In the genomic region with DNA sequence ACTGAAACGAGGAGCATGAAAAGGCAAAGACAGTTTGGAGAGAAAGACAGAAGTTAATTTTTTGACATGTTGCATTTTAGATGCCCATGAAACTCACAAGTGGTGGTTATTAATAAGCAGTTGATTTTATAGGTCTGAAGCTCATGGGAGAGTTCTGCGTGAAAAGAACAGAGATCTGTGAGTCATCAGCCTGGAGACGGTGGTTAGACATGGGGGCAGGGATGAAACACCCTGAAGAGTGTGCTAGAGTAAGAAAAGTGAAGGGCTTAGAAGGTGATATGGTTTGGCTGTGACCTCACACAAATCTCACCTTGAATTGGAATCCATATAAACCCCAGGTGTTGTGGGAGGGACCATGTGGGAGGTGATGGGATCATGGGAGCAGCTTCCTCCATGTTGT, we compare ENCODE assay signal across 16 cellular contexts.
"Had no signal": no experiment of that assay in that cellular context is flagged by ENCODE, and none has a peak within 500 bp of the region (broad histone marks: within the 10 kb centered on the region; RNA-seq: fewer than 3 reads in every experiment).

No MANE protein-coding gene starts in this region.

- H3K27ac ChIP-seq: neutrophil, pancreas, sigmoid colon had no signal

- DNase-seq: activated CD4-positive, alpha-beta T cell treated with anti-CD3 and anti-CD28 coated beads, Interleukin-2, amount 50 U/mL, for 1 hour; activated CD8-positive, alpha-beta memory T cell treated with anti-CD3 and anti-CD28 coated beads, Interleukin-2, amount 50 U/mL, for 4 hours; activated naive CD4-positive, alpha-beta T cell treated with anti-CD3 and anti-CD28 coated beads for 36 hours; activated naive CD8-positive, alpha-beta T cell treated with anti-CD3 and anti-CD28 coated beads, Interleukin-2, amount 50 U/mL, for 24 hours; activated T-cell treated with anti-CD3 and anti-CD28 coated beads, Interleukin-2, amount 50 U/mL, for 4 hours; aorta; effector CD8-positive, alpha-beta T cell; mesenchymal stem cell; naive thymus-derived CD4-positive, alpha-beta T cell; pancreas; sigmoid colon; stimulated activated CD8-positive, alpha-beta memory T cell treated with anti-CD3 and anti-CD28 coated beads, Interleukin-4, amount 100 ng/mL, for 48 hours; stimulated activated naive CD4-positive, alpha-beta T cell; T-helper 1 cell had no signal

- H3K4me3 Mint-ChIP-seq: activated naive CD4-positive, alpha-beta T cell treated with anti-CD3 and anti-CD28 coated beads for 36 hours; activated naive CD8-positive, alpha-beta T cell treated with anti-CD3 and anti-CD28 coated beads, Interleukin-2, amount 50 U/mL, for 24 hours; activated T-cell treated with anti-CD3 and anti-CD28 coated beads, Interleukin-2, amount 50 U/mL, for 4 hours; dendritic cell treated with granulocyte-macrophage colony-stimulating factor and Interleukin-4, amounts not matched to agents 40 ng/mL and 50 ng/mL, for 4 days; naive thymus-derived CD4-positive, alpha-beta T cell had no signal

- H3K4me1 ChIP-seq: pancreas, sigmoid colon had no signal

- H3K4me1 Mint-ChIP-seq: activated naive CD8-positive, alpha-beta T cell treated with anti-CD3 and anti-CD28 coated beads, Interleukin-2, amount 50 U/mL, for 24 hours; naive thymus-derived CD4-positive, alpha-beta T cell had no signal

- H3K4me3 ChIP-seq: pancreas, sigmoid colon had no signal

- H3K27ac Mint-ChIP-seq: activated naive CD4-positive, alpha-beta T cell treated with anti-CD3 and anti-CD28 coated beads for 36 hours; activated naive CD8-positive, alpha-beta T cell treated with anti-CD3 and anti-CD28 coated beads, Interleukin-2, amount 50 U/mL, for 24 hours; dendritic cell treated with granulocyte-macrophage colony-stimulating factor and Interleukin-4, amounts not matched to agents 40 ng/mL and 50 ng/mL, for 4 days; naive thymus-derived CD4-positive, alpha-beta T cell had no signal

- H3K27me3 ChIP-seq: neutrophil, pancreas, sigmoid colon had no signal

- FAIRE-seq: pancreas had no signal

- H3K36me3 ChIP-seq: neutrophil, pancreas, sigmoid colon had no signal

- H3K27me3 Mint-ChIP-seq: activated naive CD8-positive, alpha-beta T cell treated with anti-CD3 and anti-CD28 coated beads, Interleukin-2, amount 50 U/mL, for 24 hours; dendritic cell treated with granulocyte-macrophage colony-stimulating factor and Interleukin-4, amounts not matched to agents 40 ng/mL and 50 ng/mL, for 4 days had no signal

- H3K9me3 ChIP-seq: neutrophil, pancreas had no signal
